In the genomic region with DNA sequence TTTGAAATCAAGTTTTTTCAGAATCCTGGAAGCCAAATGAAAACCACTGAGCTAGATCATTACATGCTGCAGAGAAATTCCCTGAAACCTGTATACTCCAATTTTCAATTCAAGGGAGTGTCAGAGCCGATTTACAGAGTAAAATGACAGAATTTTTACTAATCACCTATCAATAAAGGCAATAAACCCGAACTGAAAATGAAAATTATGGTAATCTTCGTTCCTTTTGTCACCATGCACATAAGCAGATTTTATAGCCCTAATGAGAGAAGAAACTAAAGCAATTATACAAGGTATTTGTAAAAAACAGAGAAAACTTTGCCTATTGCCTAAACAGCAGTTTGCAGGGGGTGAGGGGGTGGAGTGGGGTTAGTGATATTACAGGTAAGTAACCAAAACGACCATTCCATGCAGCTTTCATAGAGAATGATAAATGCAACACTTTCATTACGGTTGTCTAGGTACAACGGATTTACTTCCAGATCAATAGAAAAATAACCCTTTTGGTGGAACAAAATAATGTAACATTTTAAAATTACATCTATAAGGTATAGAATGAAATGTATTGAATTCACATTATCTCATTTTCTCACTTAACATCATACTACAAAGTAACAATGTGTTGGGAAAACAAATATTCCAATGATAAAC, we compare ENCODE assay signal across 19 cellular contexts.
DNase-seq lines count a peak whose midpoint lies in the region; ATAC-seq and TF ChIP-seq lines count a peak whose summit lies in the region.
"Had no signal": no experiment of that assay in that cellular context is flagged by ENCODE, and none has a peak within 500 bp of the region (broad histone marks: within the 10 kb centered on the region; RNA-seq: fewer than 3 reads in every experiment).

No MANE protein-coding gene starts in this region.

- no peaks in the 10 kb centered on the region for H3F3A ChIP-seq in Loucy (ENCODE audit: low read depth)

- intact Hi-C loops in gastrocnemius medialis (cut with DNase I; ENCODE audit: low total_unique reads) (loop anchor here (5.0 kb wide), 2 partner anchors 147 to 338 kb away; no protein-coding TSS in a partner anchor), A673 (cut with micrococcal nuclease; ENCODE audit: unreplicated experiment) (loop anchor here (5.0 kb wide), 1 partner anchor 72 kb away; no protein-coding TSS in a partner anchor)

- peaks cover 32% of the 10 kb centered on the region for H3K79me2 ChIP-seq in Loucy (ENCODE audit: insufficient read depth, low read length)

- H3K27ac ChIP-seq in gastrocnemius medialis (peak overlapping the region; percentile 85 to 98 (median 98)), A673 (ENCODE audit: low read depth, low read length, poor library complexity, severe bottlenecking) (no peak overlapping the region)
- H3K27ac ChIP-seq: cardiac muscle cell had no signal

- H3K27me3 ChIP-seq in Loucy (ENCODE audit: insufficient read depth, low read length, poor library complexity, severe bottlenecking): no peaks in the 10 kb centered on the region
- H3K27me3 ChIP-seq in gastrocnemius medialis: no peaks in the 10 kb centered on the region
- H3K27me3 ChIP-seq in A673 (replicated peaks; ENCODE audit: insufficient read depth, low read depth, low read length, poor library complexity): no peaks in the 10 kb centered on the region
- H3K27me3 ChIP-seq: cardiac muscle cell had no signal

- H3K4me1 ChIP-seq in Loucy (ENCODE audit: insufficient read depth, low read length, poor library complexity, severe bottlenecking): peaks cover 17% of the 10 kb centered on the region
- peaks cover 55 to 61% of the 10 kb centered on the region in 2 donors for H3K4me1 ChIP-seq in gastrocnemius medialis
- no peaks in the 10 kb centered on the region for H3K4me1 ChIP-seq in A673 (ENCODE audit: insufficient read depth, low read length, poor library complexity, severe bottlenecking)

- H4K20me1 ChIP-seq in Loucy (ENCODE audit: insufficient read depth, low read length, poor library complexity, severe bottlenecking): no peaks in the 10 kb centered on the region

- peak overlapping the region; percentile 16 for H3K4me2 ChIP-seq in Loucy (ENCODE audit: low read depth, low read length, poor library complexity, severe bottlenecking)

- H3K4me3 Mint-ChIP-seq in brain: peak overlapping the region; percentile 50 to 95 (median 63)
- H3K4me3 Mint-ChIP-seq: activated naive CD8-positive, alpha-beta T cell treated with anti-CD3 and anti-CD28 coated beads, Interleukin-2, amount 50 U/mL, for 24 hours; activated T-helper 17 cell treated with anti-CD3 and anti-CD28 coated beads, Interleukin-2, amount 50 U/mL, for 72 hours; B cell had no signal

- ATAC-seq in gastrocnemius medialis (no peak), GM18870 (IDR thresholded peaks at IDR 0.05; ENCODE audit: unreplicated experiment) (no peak)
- ATAC-seq: activated naive CD8-positive, alpha-beta T cell treated with anti-CD3 and anti-CD28 coated beads, Interleukin-2, amount 50 U/mL, for 24 hours; activated T-helper 17 cell treated with anti-CD3 and anti-CD28 coated beads, Interleukin-2, amount 50 U/mL, for 72 hours; mucosa of descending colon had no signal

- DNase-seq in GM12865 (ENCODE audit: low read depth): no peak
- DNase-seq in gastrocnemius medialis: no peak
- DNase-seq in A673 (ENCODE audit: low spot score): no peak
- DNase-seq in globus pallidus (ENCODE audit: low spot score): no peak
- DNase-seq: activated CD4-positive, alpha-beta T cell treated with anti-CD3 and anti-CD28 coated beads for 1 hour; activated naive CD8-positive, alpha-beta T cell treated with anti-CD3 and anti-CD28 coated beads, Interleukin-2, amount 50 U/mL, for 24 hours; effector CD4-positive, alpha-beta T cell; mucosa of descending colon; NCI-H1930; stimulated activated CD4-positive, alpha-beta T cell treated with anti-CD3 and anti-CD28 coated beads, Interleukin-4, amount 100 ng/mL, for 1 hour; substantia nigra; T-helper 9 cell had no signal

- peak overlapping the region in 3 of 5 experiments; percentile 23 to 48 (median 39) for H3K27ac Mint-ChIP-seq in brain
- H3K27ac Mint-ChIP-seq: activated naive CD8-positive, alpha-beta T cell treated with anti-CD3 and anti-CD28 coated beads, Interleukin-2, amount 50 U/mL, for 24 hours; activated T-helper 17 cell treated with anti-CD3 and anti-CD28 coated beads, Interleukin-2, amount 50 U/mL, for 72 hours; B cell had no signal

- H3K9me3 ChIP-seq in Loucy (ENCODE audit: insufficient read depth, low read depth, low read length): no peaks in the 10 kb centered on the region
- H3K9me3 ChIP-seq in gastrocnemius medialis: no peaks in the 10 kb centered on the region
- no peaks in the 10 kb centered on the region for H3K9me3 ChIP-seq in A673 (ENCODE audit: low read depth, low read length, poor library complexity, severe bottlenecking)
- H3K9me3 ChIP-seq: HAP-1, mucosa of descending colon had no signal

- peak overlapping the region; percentile 89 for H3K4me3 ChIP-seq in GM12865 (ENCODE audit: low read depth, low read length)
- H3K4me3 ChIP-seq in Loucy (ENCODE audit: low read length, poor library complexity, severe bottlenecking): no peak overlapping the region
- H3K4me3 ChIP-seq in gastrocnemius medialis: peak overlapping the region; percentile 33 to 89 (median 61)
- H3K4me3 ChIP-seq in A673 (ENCODE audit: low read depth, low read length, poor library complexity, severe bottlenecking): no peak overlapping the region
- H3K4me3 ChIP-seq: HAP-1, mucosa of descending colon had no signal

- POLR2A ChIA-PET in A673 (lab: Charles Lee; ENCODE audit: low non-redundant PET): no interaction called here

- no peak for TF ChIP-seq POLR2A in gastrocnemius medialis (IDR thresholded peaks at IDR 0.05)

- H3K9me3 Mint-ChIP-seq in brain: no peaks in the 10 kb centered on the region
- H3K9me3 Mint-ChIP-seq: activated naive CD8-positive, alpha-beta T cell treated with anti-CD3 and anti-CD28 coated beads, Interleukin-2, amount 50 U/mL, for 24 hours; activated T-helper 17 cell treated with anti-CD3 and anti-CD28 coated beads, Interleukin-2, amount 50 U/mL, for 72 hours had no signal

- H3K4me1 Mint-ChIP-seq in brain: peaks cover 62% of the 10 kb centered on the region
- H3K4me1 Mint-ChIP-seq: activated T-helper 17 cell treated with anti-CD3 and anti-CD28 coated beads, Interleukin-2, amount 50 U/mL, for 72 hours had no signal

- H3K36me3 ChIP-seq in Loucy (ENCODE audit: insufficient read depth, low read length): no peaks in the 10 kb centered on the region
- no peaks in the 10 kb centered on the region for H3K36me3 ChIP-seq in gastrocnemius medialis
- no peaks in the 10 kb centered on the region for H3K36me3 ChIP-seq in A673 (ENCODE audit: insufficient read depth, low read length, poor library complexity, severe bottlenecking)
- H3K36me3 ChIP-seq: cardiac muscle cell, HAP-1 had no signal

- H2AFZ ChIP-seq in Loucy (ENCODE audit: low read length): no peak overlapping the region

- H3K9me2 ChIP-seq in Loucy (replicated peaks; ENCODE audit: low read depth, low read length): no peaks in the 10 kb centered on the region

- peaks cover 8% of the 10 kb centered on the region for H3K27me3 Mint-ChIP-seq in brain

- no peak overlapping the region for H3K9ac ChIP-seq in Loucy (ENCODE audit: low read depth, low read length, poor library complexity, severe bottlenecking)

- TF ChIP-seq CTCF in GM12865 (IDR thresholded peaks at IDR 0.05; ENCODE audit: insufficient read depth, low read depth, low read length, missing control alignments): no peak
- no peak for TF ChIP-seq CTCF in Loucy (conservative IDR thresholded peaks at IDR 0.05; ENCODE audit: low read length)
- TF ChIP-seq CTCF in brain (conservative IDR thresholded peaks at IDR 0.05): no peak
- TF ChIP-seq CTCF in gastrocnemius medialis (IDR thresholded peaks at IDR 0.05 in 4 of 5, conservative IDR thresholded peaks at IDR 0.05 in 1 of 5): no peak
- no peak for TF ChIP-seq CTCF in A673 (conservative IDR thresholded peaks at IDR 0.05; ENCODE audit: low read depth, low read length)

- BruUV-seq in A673 (replicated peaks; lab: Mats Ljungman, UMichigan): no TSS peak

- CTCF ChIA-PET in A673 (lab: Charles Lee): no interaction called here

- peaks cover 8% of the 10 kb centered on the region for H3K36me3 Mint-ChIP-seq in brain

- in situ Hi-C loops in gastrocnemius medialis (cut with MboI; ENCODE audit: low sequenced_read_pairs in 4 of 4): loop anchor here in 3 of 4 donors (5.0 to 10.0 kb wide), 5 partner anchors 67 to 195 kb away; a partner anchor contains a TSS

Comparison
In these comparisons a context has a peak if more than half of its experiments do, and no peak if none do; other contexts are left out.
1. H3K4me3 ChIP-seq: peak in GM12865 (single experiment) and gastrocnemius medialis (4 of 4); none in Loucy (single experiment) and A673 (single experiment).